Comparison of ENCODE assay signal across 32 cellular contexts in the genomic region with DNA sequence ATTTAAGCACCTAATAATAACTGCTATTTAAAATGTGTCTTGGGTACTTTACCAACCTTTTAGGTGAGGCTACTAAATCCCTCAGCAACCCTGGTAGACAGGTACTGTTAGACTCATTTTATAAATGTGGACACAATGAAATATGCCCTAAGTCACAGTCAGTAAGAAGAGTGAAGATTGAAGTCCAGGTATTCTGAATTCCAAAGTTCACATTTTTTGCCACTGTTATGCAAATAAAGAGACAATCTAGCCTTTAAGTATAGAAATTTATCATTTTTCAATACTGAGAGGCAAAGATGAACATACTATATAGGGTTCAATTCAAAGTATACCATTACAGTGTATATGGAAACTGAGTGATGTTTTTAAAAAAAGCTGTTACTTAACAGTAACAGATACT.
"Had no signal": no experiment of that assay in that cellular context is flagged by ENCODE, and none has a peak within 500 bp of the region (broad histone marks: within the 10 kb centered on the region; RNA-seq: fewer than 3 reads in every experiment).

No MANE protein-coding gene starts in this region.

- ATAC-seq: activated CD4-positive, alpha-beta T cell treated with anti-CD3 and anti-CD28 coated beads for 36 hours; activated CD4-positive, CD25-positive, alpha-beta regulatory T cell treated with anti-CD3 and anti-CD28 coated beads, Interleukin-2, amount 50 U/mL, for 24 hours; activated CD8-positive, alpha-beta memory T cell treated with anti-CD3 and anti-CD28 coated beads, Interleukin-2, amount 10 ng/mL, durations not matched to agents 7 days and 5 days; activated CD8-positive, alpha-beta T cell treated with anti-CD3 and anti-CD28 coated beads, Interleukin-2, amount 10 ng/mL, durations not matched to agents 7 days and 5 days; activated naive CD8-positive, alpha-beta T cell treated with anti-CD3 and anti-CD28 coated beads, Interleukin-2, amount 50 U/mL, for 24 hours; body of pancreas; effector memory CD8-positive, alpha-beta T cell; gastroesophageal sphincter; heart right ventricle; T-helper 17 cell had no signal

- H3K9me3 Mint-ChIP-seq: activated B cell treated with CpG ODN at 0.5 μM for 24 hours; activated CD4-positive, alpha-beta memory T cell treated with anti-CD3 and anti-CD28 coated beads for 36 hours; activated CD4-positive, alpha-beta T cell treated with anti-CD3 and anti-CD28 coated beads, Interleukin-2, amount 10 ng/mL, durations not matched to agents 24 days and 14 days; activated naive CD4-positive, alpha-beta T cell treated with anti-CD3 and anti-CD28 coated beads for 36 hours; activated naive CD4-positive, alpha-beta T cell treated with anti-CD3 and anti-CD28 coated beads, Interleukin-2, amount 50 U/mL, for 24 hours; activated naive CD8-positive, alpha-beta T cell treated with anti-CD3 and anti-CD28 coated beads for 36 hours; activated naive CD8-positive, alpha-beta T cell treated with anti-CD3 and anti-CD28 coated beads, Interleukin-2, amount 50 U/mL, for 24 hours; activated T-helper 1 cell treated with anti-CD3 and anti-CD28 coated beads, Interleukin-12 subunit alpha, Interleukin-12 subunit beta, Interleukin-2, Interleukin-4 antibody, amounts not matched to agents 30 ng/mL and 10 ng/mL and 1 ng/mL, durations not matched to agents 14 hours and 24 hours and 36 hours; activated T-helper 2 cell treated with anti-CD3 and anti-CD28 coated beads, Interferon-gamma antibody, Interleukin-2, Interleukin-4, amounts not matched to agents 10 μg/mL and 5 μg/mL and 100 μg/mL, durations not matched to agents 14 hours and 24 hours and 36 hours; effector memory CD8-positive, alpha-beta T cell had no signal

- H3K9me3 ChIP-seq: adrenal gland, body of pancreas, esophagus squamous epithelium, gastroesophageal sphincter, heart right ventricle had no signal

- H3K27me3 Mint-ChIP-seq: activated B cell treated with CpG ODN at 0.5 μM for 24 hours; activated CD4-positive, alpha-beta memory T cell treated with anti-CD3 and anti-CD28 coated beads for 36 hours; activated CD4-positive, alpha-beta T cell treated with anti-CD3 and anti-CD28 coated beads for 36 hours; activated CD4-positive, alpha-beta T cell treated with anti-CD3 and anti-CD28 coated beads, Interleukin-2, amount 10 ng/mL, durations not matched to agents 24 days and 14 days; activated CD8-positive, alpha-beta memory T cell treated with anti-CD3 and anti-CD28 coated beads, Interleukin-2, amount 10 ng/mL, durations not matched to agents 7 days and 5 days; activated naive CD4-positive, alpha-beta T cell treated with anti-CD3 and anti-CD28 coated beads, Interleukin-2, amount 50 U/mL, for 24 hours; activated naive CD8-positive, alpha-beta T cell treated with anti-CD3 and anti-CD28 coated beads for 36 hours; activated naive CD8-positive, alpha-beta T cell treated with anti-CD3 and anti-CD28 coated beads, Interleukin-2, amount 50 U/mL, for 24 hours; effector memory CD8-positive, alpha-beta T cell; T-helper 17 cell had no signal

- DNase-seq: activated B cell treated with CpG ODN at 0.5 μM for 24 hours; activated CD4-positive, alpha-beta memory T cell treated with anti-CD3 and anti-CD28 coated beads for 36 hours; activated CD4-positive, alpha-beta T cell treated with anti-CD3 and anti-CD28 coated beads for 36 hours; activated CD4-positive, alpha-beta T cell treated with anti-CD3 and anti-CD28 coated beads, Interleukin-2, amount 10 ng/mL, durations not matched to agents 24 days and 14 days; activated CD8-positive, alpha-beta memory T cell treated with anti-CD3 and anti-CD28 coated beads, Interleukin-2, amount 10 ng/mL, durations not matched to agents 7 days and 5 days; activated CD8-positive, alpha-beta memory T cell treated with anti-CD3 and anti-CD28 coated beads, Interleukin-2, amount 50 U/mL, for 4 hours; activated CD8-positive, alpha-beta T cell treated with anti-CD3 and anti-CD28 coated beads, Interleukin-2, amount 10 ng/mL, durations not matched to agents 7 days and 5 days; activated effector memory CD4-positive, alpha-beta T cell treated with anti-CD3 and anti-CD28 coated beads, Interleukin-2, amount 50 U/mL, for 16 hours; activated naive CD4-positive, alpha-beta T cell treated with anti-CD3 and anti-CD28 coated beads for 36 hours; activated naive CD8-positive, alpha-beta T cell treated with anti-CD3 and anti-CD28 coated beads for 36 hours; activated naive CD8-positive, alpha-beta T cell treated with anti-CD3 and anti-CD28 coated beads, Interleukin-2, amount 50 U/mL, for 24 hours; activated T-cell treated with anti-CD3 and anti-CD28 coated beads, Interleukin-2, amount 50 U/mL, for 1 hour; activated T-cell treated with anti-CD3 and anti-CD28 coated beads, Interleukin-2, amount 50 U/mL, for 48 hours; adrenal gland; amygdala; aorta; body of pancreas; caudate nucleus; cortex of kidney; effector CD4-positive, alpha-beta T cell; effector memory CD8-positive, alpha-beta T cell; esophagus squamous epithelium; foreskin melanocyte; heart right ventricle; T-helper 1 cell; T-helper 17 cell had no signal

- H3K4me1 Mint-ChIP-seq: activated CD4-positive, alpha-beta T cell treated with anti-CD3 and anti-CD28 coated beads for 36 hours; activated CD4-positive, alpha-beta T cell treated with anti-CD3 and anti-CD28 coated beads, Interleukin-2, amount 10 ng/mL, durations not matched to agents 24 days and 14 days; activated CD8-positive, alpha-beta memory T cell treated with anti-CD3 and anti-CD28 coated beads, Interleukin-2, amount 10 ng/mL, durations not matched to agents 7 days and 5 days; activated naive CD4-positive, alpha-beta T cell treated with anti-CD3 and anti-CD28 coated beads, Interleukin-2, amount 50 U/mL, for 24 hours; activated naive CD8-positive, alpha-beta T cell treated with anti-CD3 and anti-CD28 coated beads, Interleukin-2, amount 50 U/mL, for 24 hours had no signal

- H3K27me3 ChIP-seq: adrenal gland, body of pancreas, esophagus squamous epithelium, gastroesophageal sphincter, heart right ventricle had no signal

- H3K27ac ChIP-seq: adrenal gland, body of pancreas, esophagus squamous epithelium, gastroesophageal sphincter had no signal

- H3K4me1 ChIP-seq: esophagus squamous epithelium, gastroesophageal sphincter had no signal

- H3K4me3 ChIP-seq: adrenal gland, body of pancreas, esophagus squamous epithelium, gastroesophageal sphincter, heart right ventricle had no signal

- H3K27ac Mint-ChIP-seq: activated B cell treated with CpG ODN at 0.5 μM for 24 hours; activated CD4-positive, alpha-beta memory T cell treated with anti-CD3 and anti-CD28 coated beads for 36 hours; activated CD4-positive, alpha-beta T cell treated with anti-CD3 and anti-CD28 coated beads for 36 hours; activated CD4-positive, alpha-beta T cell treated with anti-CD3 and anti-CD28 coated beads, Interleukin-2, amount 10 ng/mL, durations not matched to agents 24 days and 14 days; activated CD8-positive, alpha-beta memory T cell treated with anti-CD3 and anti-CD28 coated beads, Interleukin-2, amount 10 ng/mL, durations not matched to agents 7 days and 5 days; activated CD8-positive, alpha-beta T cell treated with anti-CD3 and anti-CD28 coated beads, Interleukin-2, amount 10 ng/mL, durations not matched to agents 7 days and 5 days; activated naive CD4-positive, alpha-beta T cell treated with anti-CD3 and anti-CD28 coated beads for 36 hours; activated naive CD4-positive, alpha-beta T cell treated with anti-CD3 and anti-CD28 coated beads, Interleukin-2, amount 50 U/mL, for 24 hours; activated naive CD8-positive, alpha-beta T cell treated with anti-CD3 and anti-CD28 coated beads for 36 hours; activated naive CD8-positive, alpha-beta T cell treated with anti-CD3 and anti-CD28 coated beads, Interleukin-2, amount 50 U/mL, for 24 hours; activated T-helper 1 cell treated with anti-CD3 and anti-CD28 coated beads, Interleukin-12 subunit alpha, Interleukin-12 subunit beta, Interleukin-2, Interleukin-4 antibody, amounts not matched to agents 30 ng/mL and 10 ng/mL and 1 ng/mL, durations not matched to agents 14 hours and 24 hours and 36 hours; activated T-helper 2 cell treated with anti-CD3 and anti-CD28 coated beads, Interferon-gamma antibody, Interleukin-2, Interleukin-4, amounts not matched to agents 10 μg/mL and 5 μg/mL and 100 μg/mL, durations not matched to agents 14 hours and 24 hours and 36 hours; effector memory CD8-positive, alpha-beta T cell; T-helper 17 cell had no signal

- FAIRE-seq: colon had no signal

- H3K4me3 Mint-ChIP-seq: activated B cell treated with CpG ODN at 0.5 μM for 24 hours; activated CD4-positive, alpha-beta memory T cell treated with anti-CD3 and anti-CD28 coated beads for 36 hours; activated CD4-positive, alpha-beta T cell treated with anti-CD3 and anti-CD28 coated beads for 36 hours; activated CD4-positive, alpha-beta T cell treated with anti-CD3 and anti-CD28 coated beads, Interleukin-2, amount 10 ng/mL, durations not matched to agents 24 days and 14 days; activated CD8-positive, alpha-beta memory T cell treated with anti-CD3 and anti-CD28 coated beads, Interleukin-2, amount 10 ng/mL, durations not matched to agents 7 days and 5 days; activated CD8-positive, alpha-beta T cell treated with anti-CD3 and anti-CD28 coated beads, Interleukin-2, amount 10 ng/mL, durations not matched to agents 7 days and 5 days; activated naive CD4-positive, alpha-beta T cell treated with anti-CD3 and anti-CD28 coated beads for 36 hours; activated naive CD4-positive, alpha-beta T cell treated with anti-CD3 and anti-CD28 coated beads, Interleukin-2, amount 50 U/mL, for 24 hours; activated naive CD8-positive, alpha-beta T cell treated with anti-CD3 and anti-CD28 coated beads for 36 hours; activated naive CD8-positive, alpha-beta T cell treated with anti-CD3 and anti-CD28 coated beads, Interleukin-2, amount 50 U/mL, for 24 hours; activated T-helper 1 cell treated with anti-CD3 and anti-CD28 coated beads, Interleukin-12 subunit alpha, Interleukin-12 subunit beta, Interleukin-2, Interleukin-4 antibody, amounts not matched to agents 30 ng/mL and 10 ng/mL and 1 ng/mL, durations not matched to agents 14 hours and 24 hours and 36 hours; effector memory CD8-positive, alpha-beta T cell; T-helper 17 cell had no signal

- H3K36me3 ChIP-seq: adrenal gland had no signal
